Comparison of ENCODE assay signal across 8 cellular contexts in the genomic region with DNA sequence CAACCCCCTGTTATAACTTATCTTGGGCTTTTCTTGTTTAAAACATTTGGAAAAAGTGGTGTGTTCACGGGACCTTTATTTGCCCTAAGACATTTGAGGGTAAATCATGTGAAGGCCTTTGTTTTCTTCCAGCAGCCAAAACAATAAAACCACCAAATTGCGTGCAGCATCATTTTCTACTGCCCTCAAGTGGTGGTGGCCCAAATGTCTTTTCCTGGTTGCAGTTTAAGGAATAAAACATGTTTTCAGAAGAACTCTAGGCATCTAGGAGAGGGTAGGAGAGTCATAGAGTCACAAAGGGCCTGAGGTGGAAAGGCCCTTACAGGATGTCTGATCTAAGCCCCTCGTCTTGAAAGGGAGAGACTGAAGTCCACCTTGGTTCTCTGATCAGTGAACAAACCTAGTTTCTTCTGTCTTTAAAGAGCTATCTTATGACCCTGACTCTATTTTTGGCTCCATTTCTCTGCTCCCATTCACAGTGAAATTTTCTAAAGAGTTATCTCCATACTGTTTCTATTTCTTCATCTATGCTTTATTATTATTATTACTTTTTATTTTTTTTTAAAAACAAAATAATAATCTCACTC. TPM values are rescaled to one million over a fixed set of nuclear protein-coding genes. Genes with fewer than 3 reads are reported as not detected.
DNase-seq lines count a peak whose midpoint lies in the region; ATAC-seq and TF ChIP-seq lines count a peak whose summit lies in the region.

No MANE protein-coding gene starts in this region.

- H3F3A ChIP-seq in PC-3 (ENCODE audit: low read length, unreplicated experiment) = no peaks in the 10 kb centered on the region

- DNase-seq in Caki2 (ENCODE audit: low read depth) = peak; percentile 47
- DNase-seq in H9 = peak; percentile 54
- DNase-seq in PC-3 = peak; percentile 81
- DNase-seq in amygdala (lab: John Stamatoyannopoulos, UW) = peak in 50 of 56 donors; percentile 1 to 89 (median 41)
- no peak for DNase-seq in left ventricle myocardium superior
- peak; percentile 77 for DNase-seq in sciatic nerve (ENCODE audit: low spot score)

- BruUV-seq in PC-3 (replicated peaks; lab: Mats Ljungman, UMichigan) = no TSS peak

- POLR2A ChIA-PET in PC-3 (lab: Charles Lee; ENCODE audit: unreplicated experiment) = no interaction called here

- H3K79me1 ChIP-seq in H9 (ENCODE audit: insufficient read depth, low read depth, low read length, poor library complexity, severe bottlenecking) = no peaks in the 10 kb centered on the region

- H3K27me3 Mint-ChIP-seq in H9 (ENCODE audit: low read depth) = no peaks in the 10 kb centered on the region; the same call in 1 of the 2 replicates

- H4K8ac ChIP-seq in H9 (replicated peaks; ENCODE audit: insufficient read length, low read depth, low read length) = no peak overlapping the region

- H2BK12ac ChIP-seq in H9 (ENCODE audit: insufficient read length, low read depth, low read length) = no peak overlapping the region

- no peak overlapping the region for H2BK20ac ChIP-seq in H9 (ENCODE audit: low read depth, low read length, poor library complexity, severe bottlenecking)

- H4K5ac ChIP-seq in H9 (ENCODE audit: insufficient read length, low read depth, low read length) = no peak overlapping the region

- no peak overlapping the region for H3K56ac ChIP-seq in H9 (ENCODE audit: insufficient read length, low read depth, low read length)

- no peak overlapping the region for H3K4ac ChIP-seq in H9 (ENCODE audit: low read depth, low read length)

- no peak overlapping the region for H3K4me3 Mint-ChIP-seq in H9

- H3K9me3 Mint-ChIP-seq in H9 = peaks cover 2 to 6% of the 10 kb centered on the region in 2 experiments; a peak in 3 of 5 replicates

- H3K4me2 ChIP-seq in H9 (ENCODE audit: insufficient read depth, insufficient read length, low read length) (no peak overlapping the region), PC-3 (ENCODE audit: low read length) (no peak overlapping the region)

- H3K27me3 ChIP-seq in H9 (ENCODE audit: insufficient read depth, low read length) (no peaks in the 10 kb centered on the region), PC-3 (ENCODE audit: low read length) (no peaks in the 10 kb centered on the region)

- H3K23me2 ChIP-seq in H9 (ENCODE audit: insufficient read length, low read depth, low read length, poor library complexity, severe bottlenecking) = no peaks in the 10 kb centered on the region

- H3K14ac ChIP-seq in H9 (ENCODE audit: insufficient read depth, low read length) = no peak overlapping the region

- H3K9me2 ChIP-seq in PC-3 (replicated peaks; ENCODE audit: low read length) = no peaks in the 10 kb centered on the region

- peak; percentile 73 for TF ChIP-seq CTCF in H9 (conservative IDR thresholded peaks at IDR 0.05)
- TF ChIP-seq CTCF in PC-3 (conservative IDR thresholded peaks at IDR 0.05; ENCODE audit: low read depth, low read length) = peak; percentile 90

- H3K79me2 ChIP-seq in H9 (ENCODE audit: insufficient read depth, low read length) (no peaks in the 10 kb centered on the region), PC-3 (ENCODE audit: low read length) (no peaks in the 10 kb centered on the region)

- H3K27ac Mint-ChIP-seq in H9 = no peak overlapping the region

- H2AK5ac ChIP-seq in H9 (ENCODE audit: insufficient read length, low read length) = no peak overlapping the region

- H2BK5ac ChIP-seq in H9 (ENCODE audit: insufficient read length, low read length) = no peak overlapping the region

- no CpG with 5 or more reads among the region's 3 CpGs for WGBS in H9 (ENCODE audit: extremely low coverage, insufficient read length, low lambda C conversion rate)

- no peak overlapping the region for H3K18ac ChIP-seq in H9 (ENCODE audit: insufficient read length, low read depth, low read length)

- no peaks in the 10 kb centered on the region for H4K20me1 ChIP-seq in H9 (ENCODE audit: control insufficient read depth, insufficient read depth, insufficient read length)
- no peaks in the 10 kb centered on the region for H4K20me1 ChIP-seq in PC-3 (ENCODE audit: low read length)

- H3K9me3 ChIP-seq in H9 (ENCODE audit: control insufficient read depth, low read depth, low read length) (no peaks in the 10 kb centered on the region), PC-3 (ENCODE audit: low read length) (no peaks in the 10 kb centered on the region)

- H2BK120ac ChIP-seq in H9 (ENCODE audit: low read depth, low read length, poor library complexity, severe bottlenecking) = no peak overlapping the region

- no peaks in the 10 kb centered on the region for H3K36me3 Mint-ChIP-seq in H9 (ENCODE audit: insufficient read depth in 1 of 3, low read depth in 3 of 3)

- CTCF ChIA-PET in PC-3 (lab: Charles Lee) = interaction anchor here (0.5 to 1.0 kb wide), 3 partner anchors 34 to 234 kb away, joined by 3 to 8 read pairs (median 3); no protein-coding TSS in a partner anchor

- peak overlapping the region; percentile 26 for H2AFZ ChIP-seq in H9 (ENCODE audit: low read length)
- peak overlapping the region; percentile 19 for H2AFZ ChIP-seq in PC-3 (ENCODE audit: low read length)

- H3K23ac ChIP-seq in H9 (ENCODE audit: insufficient read length, low read depth, low read length) = no peak overlapping the region

- H3K4me1 Mint-ChIP-seq in H9 = peaks cover 4 to 6% of the 10 kb centered on the region in 2 experiments; a peak in 3 of 4 replicates

- in situ Hi-C loops in Caki2 (cut with HindIII; ENCODE audit: low pct_unique_long_range_greater_than_20kb, low sequenced_read_pairs) = no loop called here

- ATAC-seq in PC-3 (peak; percentile 66), left ventricle myocardium superior (peak; percentile 73), sciatic nerve (peak; percentile 86), HG03354 (IDR thresholded peaks at IDR 0.05; ENCODE audit: poor library complexity, severe bottlenecking, unreplicated experiment) (no peak), HG03108 (IDR thresholded peaks at IDR 0.05; ENCODE audit: unreplicated experiment) (no peak)

- no peak overlapping the region for H4K91ac ChIP-seq in H9 (ENCODE audit: insufficient read length, low read depth, low read length)

- no peak overlapping the region for H3K4me3 ChIP-seq in PC-3 (ENCODE audit: low read length)

- intact Hi-C loops in PC-3 (cut with micrococcal nuclease) = loop anchor here (2.0 kb wide), 1 partner anchor 14 kb away; no protein-coding TSS in a partner anchor
- intact Hi-C loops in left ventricle myocardium superior (cut with micrococcal nuclease) = no loop called here
- intact Hi-C loops in sciatic nerve (cut with DNase I) = no loop called here

- H3K4me1 ChIP-seq in H9 (ENCODE audit: insufficient read depth, low read length) (no peaks in the 10 kb centered on the region), PC-3 (ENCODE audit: insufficient read depth, low read length) (peaks cover 16% of the 10 kb centered on the region)

- H3K9ac ChIP-seq in H9 (ENCODE audit: extremely low read depth, insufficient read length, low read length) = no peak overlapping the region
- no peak overlapping the region for H3K9ac ChIP-seq in PC-3 (ENCODE audit: low read length)

- no peak overlapping the region for H2BK15ac ChIP-seq in H9 (ENCODE audit: low read depth, low read length)

- no peaks in the 10 kb centered on the region for H3K36me3 ChIP-seq in PC-3 (ENCODE audit: low read depth, low read length)

- H3T11ph ChIP-seq in H9 (ENCODE audit: low read length) = no peak overlapping the region

- H3K27ac ChIP-seq in H9 (ENCODE audit: insufficient read length, low read depth, low read length) (no peak overlapping the region), PC-3 (ENCODE audit: low read length) (no peak overlapping the region)

RNA-seq across cellular contexts. Expression of a gene that starts 16.0 kb away (rescaled TPM):
- 7.6 and 8.7 TPM in 2 replicates for total RNA-seq in Caki2 (2014; rRNA removed; shearing (Covaris generic); ENCODE audit: low replicate concordance)
- 40.2 and 44.1 TPM in 2 replicates for total RNA-seq in H9 (2021)
- total RNA-seq in PC-3 (2014; rRNA removed) = 24.4 and 26.3 TPM in 2 replicates
- 71.6 TPM for total RNA-seq in left ventricle myocardium superior
- total RNA-seq in sciatic nerve = 119 TPM

Comparison
In these comparisons a context has a peak if more than half of its experiments do, and no peak if none do; other contexts are left out.
1. ATAC-seq: peak in PC-3 (single experiment), left ventricle myocardium superior (single experiment) and sciatic nerve (single experiment); none in HG03354 (single experiment) and HG03108 (single experiment).